Comparison of ENCODE assay signal across 8 cellular contexts in the genomic region with DNA sequence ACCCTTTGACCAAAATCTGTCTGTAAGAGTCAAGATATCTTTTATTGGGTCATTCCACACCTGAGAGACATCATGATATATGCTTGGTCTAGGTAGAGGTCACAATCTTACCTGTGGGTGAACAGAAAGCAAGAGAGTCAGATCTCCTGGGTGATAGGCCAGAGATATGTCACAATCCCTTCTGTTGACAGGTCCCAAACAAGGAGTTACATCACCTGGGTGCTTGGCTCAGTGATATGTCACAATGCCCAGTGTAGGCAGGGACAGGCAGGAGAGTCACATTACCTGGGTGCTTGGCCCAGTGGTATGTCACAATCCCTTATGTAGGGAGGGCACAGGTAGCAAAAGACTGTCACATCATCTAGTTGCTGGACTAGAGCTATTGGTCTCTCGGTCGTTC.
"Had no signal": no experiment of that assay in that cellular context is flagged by ENCODE, and none has a peak within 500 bp of the region (broad histone marks: within the 10 kb centered on the region; RNA-seq: fewer than 3 reads in every experiment).

No MANE protein-coding gene starts in this region.

- FAIRE-seq: HTR-8/SVneo had no signal

- H3K4me3 ChIP-seq: GM23248, HAP-1 had no signal

- H3K9ac ChIP-seq: GM23248 had no signal

- DNase-seq: GM23248, GOT3, H7, HFFc6, KBM-7 had no signal

- H3K4me1 ChIP-seq: HAP-1 had no signal

- H3K36me3 ChIP-seq: HAP-1 had no signal

- H3K27ac ChIP-seq: GM23248 had no signal

- H2AFZ ChIP-seq: GM23248 had no signal

- ATAC-seq: HCT116 had no signal
